ENCODE assay signal across 2 cellular contexts in the genomic region with DNA sequence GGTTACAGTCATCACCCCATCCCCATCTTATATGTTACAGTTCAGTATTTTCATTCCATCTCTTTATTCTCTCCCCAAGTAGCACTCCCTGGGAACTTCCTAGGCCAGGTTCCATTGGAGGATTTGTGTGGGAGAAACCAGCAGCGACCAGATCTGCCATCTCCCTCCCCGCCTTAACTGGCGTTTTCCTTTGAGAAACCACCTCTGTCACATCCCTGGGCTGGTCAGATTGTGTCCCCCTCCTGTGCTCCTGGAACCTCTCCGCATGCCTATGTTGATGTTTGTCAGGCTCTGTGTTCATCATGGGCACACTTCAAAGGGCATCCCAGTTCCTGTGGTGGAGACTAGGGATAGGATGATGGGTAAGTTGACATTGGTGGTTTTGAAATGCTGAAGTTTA.
TF ChIP-seq lines count a peak whose summit lies in the region.

No MANE protein-coding gene starts in this region.

TF ChIP-seq in HepG2, 621 proteins besides CTCF, POLR2A, EP300 and RAD21 (continued from another document):
- TF ChIP-seq GABPB1 (CRISPR knock-in tag; IDR thresholded peaks at IDR 0.05) (no peak), MBNL3 (CRISPR knock-in tag; conservative IDR thresholded peaks at IDR 0.05) (no peak), SIX4 (CRISPR knock-in tag; IDR thresholded peaks at IDR 0.05) (no peak), U2AF1 (optimal IDR thresholded peaks at IDR 0.05; ENCODE audit: low read depth, low read length) (no peak), CBX1 (IDR thresholded peaks at IDR 0.05; ENCODE audit: low read depth) (no peak), ZNF253 (CRISPR knock-in tag; IDR thresholded peaks at IDR 0.05; ENCODE audit: borderline replicate concordance) (no peak)

TF ChIP-seq in WTC11, 78 proteins besides CTCF, POLR2A, EP300 and RAD21:
- TF ChIP-seq, protein P1, sequence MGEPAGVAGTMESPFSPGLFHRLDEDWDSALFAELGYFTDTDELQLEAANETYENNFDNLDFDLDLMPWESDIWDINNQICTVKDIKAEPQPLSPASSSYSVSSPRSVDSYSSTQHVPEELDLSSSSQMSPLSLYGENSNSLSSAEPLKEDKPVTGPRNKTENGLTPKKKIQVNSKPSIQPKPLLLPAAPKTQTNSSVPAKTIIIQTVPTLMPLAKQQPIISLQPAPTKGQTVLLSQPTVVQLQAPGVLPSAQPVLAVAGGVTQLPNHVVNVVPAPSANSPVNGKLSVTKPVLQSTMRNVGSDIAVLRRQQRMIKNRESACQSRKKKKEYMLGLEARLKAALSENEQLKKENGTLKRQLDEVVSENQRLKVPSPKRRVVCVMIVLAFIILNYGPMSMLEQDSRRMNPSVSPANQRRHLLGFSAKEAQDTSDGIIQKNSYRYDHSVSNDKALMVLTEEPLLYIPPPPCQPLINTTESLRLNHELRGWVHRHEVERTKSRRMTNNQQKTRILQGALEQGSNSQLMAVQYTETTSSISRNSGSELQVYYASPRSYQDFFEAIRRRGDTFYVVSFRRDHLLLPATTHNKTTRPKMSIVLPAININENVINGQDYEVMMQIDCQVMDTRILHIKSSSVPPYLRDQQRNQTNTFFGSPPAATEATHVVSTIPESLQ (CRISPR knock-in tag; IDR thresholded peaks at IDR 0.05) = no peak
- TF ChIP-seq, protein P2, sequence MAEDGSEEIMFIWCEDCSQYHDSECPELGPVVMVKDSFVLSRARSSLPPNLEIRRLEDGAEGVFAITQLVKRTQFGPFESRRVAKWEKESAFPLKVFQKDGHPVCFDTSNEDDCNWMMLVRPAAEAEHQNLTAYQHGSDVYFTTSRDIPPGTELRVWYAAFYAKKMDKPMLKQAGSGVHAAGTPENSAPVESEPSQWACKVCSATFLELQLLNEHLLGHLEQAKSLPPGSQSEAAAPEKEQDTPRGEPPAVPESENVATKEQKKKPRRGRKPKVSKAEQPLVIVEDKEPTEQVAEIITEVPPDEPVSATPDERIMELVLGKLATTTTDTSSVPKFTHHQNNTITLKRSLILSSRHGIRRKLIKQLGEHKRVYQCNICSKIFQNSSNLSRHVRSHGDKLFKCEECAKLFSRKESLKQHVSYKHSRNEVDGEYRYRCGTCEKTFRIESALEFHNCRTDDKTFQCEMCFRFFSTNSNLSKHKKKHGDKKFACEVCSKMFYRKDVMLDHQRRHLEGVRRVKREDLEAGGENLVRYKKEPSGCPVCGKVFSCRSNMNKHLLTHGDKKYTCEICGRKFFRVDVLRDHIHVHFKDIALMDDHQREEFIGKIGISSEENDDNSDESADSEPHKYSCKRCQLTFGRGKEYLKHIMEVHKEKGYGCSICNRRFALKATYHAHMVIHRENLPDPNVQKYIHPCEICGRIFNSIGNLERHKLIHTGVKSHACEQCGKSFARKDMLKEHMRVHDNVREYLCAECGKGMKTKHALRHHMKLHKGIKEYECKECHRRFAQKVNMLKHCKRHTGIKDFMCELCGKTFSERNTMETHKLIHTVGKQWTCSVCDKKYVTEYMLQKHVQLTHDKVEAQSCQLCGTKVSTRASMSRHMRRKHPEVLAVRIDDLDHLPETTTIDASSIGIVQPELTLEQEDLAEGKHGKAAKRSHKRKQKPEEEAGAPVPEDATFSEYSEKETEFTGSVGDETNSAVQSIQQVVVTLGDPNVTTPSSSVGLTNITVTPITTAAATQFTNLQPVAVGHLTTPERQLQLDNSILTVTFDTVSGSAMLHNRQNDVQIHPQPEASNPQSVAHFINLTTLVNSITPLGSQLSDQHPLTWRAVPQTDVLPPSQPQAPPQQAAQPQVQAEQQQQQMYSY (CRISPR knock-in tag; IDR thresholded peaks at IDR 0.05) = no peak
